In the genomic region with DNA sequence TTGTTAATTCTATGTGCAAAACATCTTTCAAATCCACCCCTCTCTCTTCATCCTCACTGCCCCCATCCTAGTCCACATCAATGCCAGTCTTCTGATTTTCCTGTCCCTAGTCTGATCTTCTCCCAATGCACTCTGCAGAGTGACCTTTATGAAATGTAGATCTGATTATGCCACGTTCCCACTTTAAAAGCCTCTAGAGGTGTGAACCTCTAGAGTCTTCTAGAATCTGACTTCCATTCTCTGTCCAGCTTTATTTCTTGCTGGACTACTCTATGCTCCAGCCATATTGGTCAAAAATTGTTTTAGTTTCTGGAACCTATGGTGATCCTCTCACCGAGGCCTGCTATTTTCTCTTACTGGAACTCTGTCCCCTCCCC, we compare ENCODE assay signal across 7 cellular contexts. TPM values are rescaled to one million over a fixed set of nuclear protein-coding genes. Genes with fewer than 3 reads are reported as not detected.
A peak's percentile ranks its signal among the peaks of the same experiment; 100 is the strongest.
DNase-seq lines count a peak whose midpoint lies in the region; ATAC-seq, FAIRE-seq and TF ChIP-seq lines count a peak whose summit lies in the region.

No MANE protein-coding gene starts in this region.

- peak overlapping the region; percentile 96 for H3K4me3 Mint-ChIP-seq in activated CD8-positive, alpha-beta T cell treated with anti-CD3 and anti-CD28 coated beads for 36 hours
- H3K4me3 Mint-ChIP-seq in stimulated activated memory B cell treated with anti-CD40 and anti-IgM and Interleukin-4, amounts not matched to agents 10 μg/mL and 1 μg/mL and 100 μg/mL, for 72 hours = peak overlapping the region; percentile 91

- FAIRE-seq in urothelium cell line (lab: Jason Lieb, UNC) = no peak

- no peaks in the 10 kb centered on the region for H3K36me3 ChIP-seq in iPS DF 6.9 (ENCODE audit: control insufficient read depth, insufficient read depth, low read length)

- CTCF ChIA-PET in HEK293T (lab: Yijun Ruan, JAX) = interaction anchor here (1.1 kb wide), 1 partner anchor 52 kb away, joined by 3 read pairs; no protein-coding TSS in a partner anchor
- CTCF ChIA-PET in activated CD8-positive, alpha-beta T cell treated with anti-CD3 and anti-CD28 coated beads for 36 hours (lab: Charles Lee) = interaction anchor here (1.1 to 1.5 kb wide), 2 partner anchors 16 to 367 kb away, joined by 4 read pairs; no protein-coding TSS in a partner anchor

- no peak for TF ChIP-seq CTCF in activated CD8-positive, alpha-beta T cell treated with anti-CD3 and anti-CD28 coated beads for 36 hours (IDR thresholded peaks at IDR 0.05)

- peak overlapping the region; percentile 98 for H3K27ac Mint-ChIP-seq in activated CD8-positive, alpha-beta T cell treated with anti-CD3 and anti-CD28 coated beads for 36 hours
- H3K27ac Mint-ChIP-seq in stimulated activated memory B cell treated with anti-CD40 and anti-IgM and Interleukin-4, amounts not matched to agents 10 μg/mL and 1 μg/mL and 100 μg/mL, for 72 hours = peak overlapping the region; percentile 90

- DNase-seq in HEK293T (ENCODE audit: extremely low spot score) (no peak), iPS DF 6.9 (ENCODE audit: low read depth, low spot score) (no peak), NCI-H526 treated with DMSO at 0.1 percent for 48 hours (lab: John Stamatoyannopoulos, UW) (no peak), urothelium cell line (ENCODE audit: low spot score) (no peak), GOT3 (lab: John Stamatoyannopoulos, UW) (no peak)
- no peak for DNase-seq in activated CD8-positive, alpha-beta T cell treated with anti-CD3 and anti-CD28 coated beads for 36 hours

- ATAC-seq in activated CD8-positive, alpha-beta T cell treated with anti-CD3 and anti-CD28 coated beads for 36 hours = no peak
- no peak for ATAC-seq in stimulated activated memory B cell treated with anti-CD40 and anti-IgM and Interleukin-4, amounts not matched to agents 10 μg/mL and 1 μg/mL and 100 μg/mL, for 72 hours

- H3K4me1 ChIP-seq in iPS DF 6.9 (ENCODE audit: control insufficient read depth, insufficient read depth, low read length) = no peaks in the 10 kb centered on the region

- no peaks in the 10 kb centered on the region for H3K9me3 ChIP-seq in iPS DF 6.9 (ENCODE audit: control insufficient read depth, insufficient read depth, low read length)

- POLR2A ChIA-PET in HEK293T (lab: Yijun Ruan, JAX) = interaction anchor here (0.9 to 1.0 kb wide), 2 partner anchors 9 to 51 kb away, joined by 4 read pairs; no protein-coding TSS in a partner anchor
- POLR2A ChIA-PET in activated CD8-positive, alpha-beta T cell treated with anti-CD3 and anti-CD28 coated beads for 36 hours (lab: Charles Lee) = interaction anchor here (0.6 kb wide), 1 partner anchor 13 kb away, joined by 3 read pairs; no protein-coding TSS in a partner anchor

- H3K27me3 ChIP-seq in iPS DF 6.9 (ENCODE audit: control insufficient read depth, insufficient read depth, low read length) = no peaks in the 10 kb centered on the region

- H3K27ac ChIP-seq in iPS DF 6.9 (ENCODE audit: low read length) = no peak overlapping the region

- H3K9me3 Mint-ChIP-seq in activated CD8-positive, alpha-beta T cell treated with anti-CD3 and anti-CD28 coated beads for 36 hours = no peaks in the 10 kb centered on the region
- no peaks in the 10 kb centered on the region for H3K9me3 Mint-ChIP-seq in stimulated activated memory B cell treated with anti-CD40 and anti-IgM and Interleukin-4, amounts not matched to agents 10 μg/mL and 1 μg/mL and 100 μg/mL, for 72 hours

- no CpG with 5 or more reads among the region's 2 CpGs for WGBS in iPS DF 6.9 (ENCODE audit: insufficient coverage, insufficient read length)

- no peaks in the 10 kb centered on the region for H3K27me3 Mint-ChIP-seq in activated CD8-positive, alpha-beta T cell treated with anti-CD3 and anti-CD28 coated beads for 36 hours
- no peaks in the 10 kb centered on the region for H3K27me3 Mint-ChIP-seq in stimulated activated memory B cell treated with anti-CD40 and anti-IgM and Interleukin-4, amounts not matched to agents 10 μg/mL and 1 μg/mL and 100 μg/mL, for 72 hours

- peak overlapping the region; percentile 60; the same call in 1 of the 2 replicates for H3K4me3 ChIP-seq in iPS DF 6.9 (ENCODE audit: low read length)

- intact Hi-C loops in activated CD8-positive, alpha-beta T cell treated with anti-CD3 and anti-CD28 coated beads for 36 hours (cut with micrococcal nuclease) = no loop called here

- H3K4me1 Mint-ChIP-seq in activated CD8-positive, alpha-beta T cell treated with anti-CD3 and anti-CD28 coated beads for 36 hours (ENCODE audit: low read depth) = peaks cover 12% of the 10 kb centered on the region
- peaks cover 11% of the 10 kb centered on the region for H3K4me1 Mint-ChIP-seq in stimulated activated memory B cell treated with anti-CD40 and anti-IgM and Interleukin-4, amounts not matched to agents 10 μg/mL and 1 μg/mL and 100 μg/mL, for 72 hours

- H3K36me3 Mint-ChIP-seq in activated CD8-positive, alpha-beta T cell treated with anti-CD3 and anti-CD28 coated beads for 36 hours (ENCODE audit: low read depth) = peaks cover 6% of the 10 kb centered on the region
- no peaks in the 10 kb centered on the region for H3K36me3 Mint-ChIP-seq in stimulated activated memory B cell treated with anti-CD40 and anti-IgM and Interleukin-4, amounts not matched to agents 10 μg/mL and 1 μg/mL and 100 μg/mL, for 72 hours

TF ChIP-seq in HEK293T, 16 proteins besides CTCF, POLR2A, EP300 and RAD21:
- TF ChIP-seq TARDBP (IDR thresholded peaks at IDR 0.05) (no peak), L3MBTL2 (conservative IDR thresholded peaks at IDR 0.05) (peak; percentile 63)

RNA-seq across cellular contexts. Expression of a gene that starts 32.5 kb away (rescaled TPM):
- not detected for total RNA-seq in activated CD8-positive, alpha-beta T cell treated with anti-CD3 and anti-CD28 coated beads for 36 hours
